In genomic region chr18:79677221-79677620, GRCh38 we compare ENCODE assay signal across 16 cellular contexts. TPM values are rescaled to one million over a fixed set of nuclear protein-coding genes. Genes with fewer than 3 reads are reported as not detected.
DNase-seq lines count a peak whose midpoint lies in the region; ATAC-seq and TF ChIP-seq lines count a peak whose summit lies in the region.
"Had no signal": no experiment of that assay in that cellular context is flagged by ENCODE, and none has a peak within 500 bp of the region (broad histone marks: within the 10 kb centered on the region; RNA-seq: fewer than 3 reads in every experiment).

No MANE protein-coding gene starts in this region.

- H3K9ac ChIP-seq in HCT116 (ENCODE audit: low read length): no peak overlapping the region

- BruUV-seq in HCT116 (replicated peaks; lab: Mats Ljungman, UMichigan): no TSS peak

- peaks cover 43% of the 10 kb centered on the region for H3K4me1 Mint-ChIP-seq in activated CD4-positive, alpha-beta memory T cell treated with anti-CD3 and anti-CD28 coated beads for 36 hours (ENCODE audit: low read depth)
- H3K4me1 Mint-ChIP-seq in activated CD4-positive, alpha-beta memory T cell treated with anti-CD3 and anti-CD28 coated beads, Interleukin-2, amount 10 ng/mL, durations not matched to agents 7 days and 5 days: peaks cover 32% of the 10 kb centered on the region
- peaks cover 33% of the 10 kb centered on the region for H3K4me1 Mint-ChIP-seq in activated naive CD8-positive, alpha-beta T cell treated with anti-CD3 and anti-CD28 coated beads for 36 hours
- peaks cover 32% of the 10 kb centered on the region for H3K4me1 Mint-ChIP-seq in neural crest cell

- no peak overlapping the region for H2AFZ ChIP-seq in HCT116 (ENCODE audit: low read depth, low read length, poor library complexity, severe bottlenecking)

- peaks cover 23% of the 10 kb centered on the region for H3K36me3 Mint-ChIP-seq in activated CD4-positive, alpha-beta memory T cell treated with anti-CD3 and anti-CD28 coated beads for 36 hours
- H3K36me3 Mint-ChIP-seq in activated CD4-positive, alpha-beta memory T cell treated with anti-CD3 and anti-CD28 coated beads, Interleukin-2, amount 10 ng/mL, durations not matched to agents 7 days and 5 days (ENCODE audit: low read depth): peaks cover 34% of the 10 kb centered on the region
- H3K36me3 Mint-ChIP-seq in activated naive CD8-positive, alpha-beta T cell treated with anti-CD3 and anti-CD28 coated beads for 36 hours: peaks cover 48% of the 10 kb centered on the region
- H3K36me3 Mint-ChIP-seq in neural crest cell (ENCODE audit: low read depth): no peaks in the 10 kb centered on the region

- peaks cover 11 to 21% of the 10 kb centered on the region in 2 experiments; a peak in 3 of 4 replicates for H3K4me1 ChIP-seq in HCT116 (ENCODE audit: control insufficient read depth in 1 of 2, insufficient read depth in 2 of 2, low read length in 2 of 2)

- H3K27ac ChIP-seq in HCT116 (ENCODE audit: low read depth, low read length) (no peak overlapping the region), caudate nucleus (ENCODE audit: low read depth, low read length) (no peak overlapping the region)

- H3K4me3 Mint-ChIP-seq in activated CD4-positive, alpha-beta memory T cell treated with anti-CD3 and anti-CD28 coated beads for 36 hours: peak overlapping the region; percentile 90
- H3K4me3 Mint-ChIP-seq in activated CD4-positive, alpha-beta memory T cell treated with anti-CD3 and anti-CD28 coated beads, Interleukin-2, amount 10 ng/mL, durations not matched to agents 7 days and 5 days: no peak overlapping the region
- peak overlapping the region; percentile 90 for H3K4me3 Mint-ChIP-seq in activated naive CD8-positive, alpha-beta T cell treated with anti-CD3 and anti-CD28 coated beads for 36 hours
- peak overlapping the region; percentile 99 for H3K4me3 Mint-ChIP-seq in neural crest cell
- H3K4me3 Mint-ChIP-seq: CD14-positive monocyte had no signal

- no peak overlapping the region for H3K4me3 ChIP-seq in HCT116 (replicated peaks in 1 of 2; ENCODE audit: low read depth in 1 of 2, low read length in 2 of 2)

- RAD21 ChIA-PET in HCT116 (lab: Charles Lee; ENCODE audit: low non-redundant PET in 1 of 2, low total read pairs in 2 of 2, uncharacterized antibody in 2 of 2, unreplicated experiment in 2 of 2): no interaction called here

- TF ChIP-seq CTCF in HCT116 (IDR thresholded peaks at IDR 0.05 in 2 of 3, conservative IDR thresholded peaks at IDR 0.05 in 1 of 3; ENCODE audit: borderline replicate concordance in 1 of 3, insufficient read depth in 1 of 3, low read depth in 2 of 3, low read length in 2 of 3) (no peak), neural crest cell (conservative IDR thresholded peaks at IDR 0.05) (no peak)

- no peaks in the 10 kb centered on the region for H3K27me3 Mint-ChIP-seq in activated CD4-positive, alpha-beta memory T cell treated with anti-CD3 and anti-CD28 coated beads for 36 hours
- no peaks in the 10 kb centered on the region for H3K27me3 Mint-ChIP-seq in activated CD4-positive, alpha-beta memory T cell treated with anti-CD3 and anti-CD28 coated beads, Interleukin-2, amount 10 ng/mL, durations not matched to agents 7 days and 5 days
- H3K27me3 Mint-ChIP-seq in activated naive CD8-positive, alpha-beta T cell treated with anti-CD3 and anti-CD28 coated beads for 36 hours: no peaks in the 10 kb centered on the region
- no peaks in the 10 kb centered on the region for H3K27me3 Mint-ChIP-seq in neural crest cell (ENCODE audit: low read depth)

- no peak for TF ChIP-seq POLR2A in HCT116 (IDR thresholded peaks at IDR 0.05; ENCODE audit: borderline replicate concordance, extremely low read depth, insufficient read depth, insufficient read length)

- H3K27me3 ChIP-seq in HCT116 (ENCODE audit: insufficient read depth, low read length): no peaks in the 10 kb centered on the region
- H3K27me3 ChIP-seq: gastrocnemius medialis, vagina had no signal

- no peak overlapping the region for H3K27ac Mint-ChIP-seq in activated CD4-positive, alpha-beta memory T cell treated with anti-CD3 and anti-CD28 coated beads for 36 hours
- H3K27ac Mint-ChIP-seq in activated CD4-positive, alpha-beta memory T cell treated with anti-CD3 and anti-CD28 coated beads, Interleukin-2, amount 10 ng/mL, durations not matched to agents 7 days and 5 days: no peak overlapping the region
- H3K27ac Mint-ChIP-seq in activated naive CD8-positive, alpha-beta T cell treated with anti-CD3 and anti-CD28 coated beads for 36 hours: no peak overlapping the region
- H3K27ac Mint-ChIP-seq in neural crest cell (ENCODE audit: unreplicated experiment): no peak overlapping the region

- H3K9me3 Mint-ChIP-seq in activated CD4-positive, alpha-beta memory T cell treated with anti-CD3 and anti-CD28 coated beads for 36 hours: no peaks in the 10 kb centered on the region
- H3K9me3 Mint-ChIP-seq in activated CD4-positive, alpha-beta memory T cell treated with anti-CD3 and anti-CD28 coated beads, Interleukin-2, amount 10 ng/mL, durations not matched to agents 7 days and 5 days: peaks cover 2% of the 10 kb centered on the region
- H3K9me3 Mint-ChIP-seq in activated naive CD8-positive, alpha-beta T cell treated with anti-CD3 and anti-CD28 coated beads for 36 hours: peaks cover 2% of the 10 kb centered on the region
- no peaks in the 10 kb centered on the region for H3K9me3 Mint-ChIP-seq in neural crest cell
- H3K9me3 Mint-ChIP-seq: CD14-positive monocyte had no signal

- DNase-seq in activated CD4-positive, alpha-beta memory T cell treated with anti-CD3 and anti-CD28 coated beads for 36 hours: no peak
- DNase-seq in activated CD4-positive, alpha-beta memory T cell treated with anti-CD3 and anti-CD28 coated beads, Interleukin-2, amount 10 ng/mL, durations not matched to agents 7 days and 5 days: no peak
- DNase-seq in HCT116 (ENCODE audit: low read depth, low spot score) (no peak), neural crest cell (ENCODE audit: low read depth, low spot score) (no peak), COR-L47 (lab: John Stamatoyannopoulos, UW) (no peak), caudate nucleus (lab: John Stamatoyannopoulos, UW) (no peak)
- DNase-seq in activated naive CD8-positive, alpha-beta T cell treated with anti-CD3 and anti-CD28 coated beads for 36 hours: no peak
- DNase-seq: activated CD4-positive, alpha-beta T cell treated with anti-CD3 and anti-CD28 coated beads, Interleukin-2, amount 50 U/mL, for 1 hour; anterior cingulate cortex; EL; gastrocnemius medialis; NCI-H1694 treated with DMSO at 0.1 percent for 48 hours; NCI-H510A had no signal

- ATAC-seq in HCT116 (no peak), HG03378 (IDR thresholded peaks at IDR 0.05; ENCODE audit: unreplicated experiment) (no peak)
- ATAC-seq: gastrocnemius medialis had no signal

- 0 out of 4 replicates have a peak, but pooled peaks cover 0 to 3% of the 10 kb centered on the region in 2 experiments for H3K36me3 ChIP-seq in HCT116 (ENCODE audit: control insufficient read depth in 1 of 2, insufficient read depth in 2 of 2, low read length in 2 of 2)
- H3K36me3 ChIP-seq: gastrocnemius medialis, vagina had no signal

- CTCF ChIA-PET in activated CD4-positive, alpha-beta memory T cell treated with anti-CD3 and anti-CD28 coated beads for 36 hours (lab: Charles Lee): no interaction called here
- CTCF ChIA-PET in activated CD4-positive, alpha-beta memory T cell treated with anti-CD3 and anti-CD28 coated beads, Interleukin-2, amount 10 ng/mL, durations not matched to agents 7 days and 5 days (lab: Charles Lee): no interaction called here
- CTCF ChIA-PET in HCT116 (lab: Charles Lee): no interaction called here

- H4K20me1 ChIP-seq in HCT116 (ENCODE audit: insufficient read depth): no peaks in the 10 kb centered on the region

- no peaks in the 10 kb centered on the region for H3K9me3 ChIP-seq in HCT116 (ENCODE audit: control insufficient read depth in 1 of 2, insufficient read depth in 1 of 2, low read depth in 1 of 2, low read length in 2 of 2)
- H3K9me3 ChIP-seq: gastrocnemius medialis, vagina had no signal

- H3K4me2 ChIP-seq in HCT116 (ENCODE audit: low read length): peak overlapping the region; percentile 86; the same call in 1 of the 2 replicates

- POLR2A ChIA-PET in activated CD4-positive, alpha-beta memory T cell treated with anti-CD3 and anti-CD28 coated beads for 36 hours (lab: Charles Lee): no interaction called here
- POLR2A ChIA-PET in activated CD4-positive, alpha-beta memory T cell treated with anti-CD3 and anti-CD28 coated beads, Interleukin-2, amount 10 ng/mL, durations not matched to agents 7 days and 5 days (lab: Charles Lee): no interaction called here
- POLR2A ChIA-PET in HCT116 (lab: Charles Lee): no interaction called here

- no peaks in the 10 kb centered on the region for H3K9me2 ChIP-seq in HCT116 (ENCODE audit: insufficient read depth)

- TF ChIP-seq RAD21 in HCT116 (IDR thresholded peaks at IDR 0.05; ENCODE audit: low read depth): no peak

- peaks cover 41% of the 10 kb centered on the region for H3K79me2 ChIP-seq in HCT116 (ENCODE audit: insufficient read depth, low read length)

- intact Hi-C loops in activated CD4-positive, alpha-beta memory T cell treated with anti-CD3 and anti-CD28 coated beads for 36 hours (cut with micrococcal nuclease): no loop called here
- intact Hi-C loops in HCT116 (cut with micrococcal nuclease): loop anchor here (5.0 kb wide), 1 partner anchor 430 kb away; the partner anchor contains the start of gene ADNP2

TF ChIP-seq in HCT116, 20 proteins besides CTCF, POLR2A, EP300 and RAD21 (continues in another document):
- TF ChIP-seq CBX3 (IDR thresholded peaks at IDR 0.05; ENCODE audit: low read depth): no peak
- TF ChIP-seq SIN3A (IDR thresholded peaks at IDR 0.05; ENCODE audit: low read depth): no peak
- TF ChIP-seq SP1 (IDR thresholded peaks at IDR 0.05; ENCODE audit: low read depth): no peak

RNA-seq across cellular contexts. Expression of gene CTDP1, which starts 2.4 kb away (rescaled TPM):
- total RNA-seq in activated CD4-positive, alpha-beta memory T cell treated with anti-CD3 and anti-CD28 coated beads for 36 hours: 10 to 100 TPM; 35.4 to 36.0 TPM
- 10 to 100 TPM; 34.8 to 38.0 TPM for total RNA-seq in activated CD4-positive, alpha-beta memory T cell treated with anti-CD3 and anti-CD28 coated beads, Interleukin-2, amount 10 ng/mL, durations not matched to agents 7 days and 5 days
- total RNA-seq in HCT116 (2021; ENCODE audit: unreplicated experiment) (24.9 TPM), neural crest cell (22.8 and 23.3 TPM in 2 replicates)
- polyA plus RNA-seq in HCT116 (2012): 14.8 and 17.3 TPM in 2 replicates
- total RNA-seq in activated naive CD8-positive, alpha-beta T cell treated with anti-CD3 and anti-CD28 coated beads for 36 hours: 10 to 100 TPM; 44.4 to 44.6 TPM
